Comparison of ENCODE assay signal across 21 cellular contexts in the genomic region with DNA sequence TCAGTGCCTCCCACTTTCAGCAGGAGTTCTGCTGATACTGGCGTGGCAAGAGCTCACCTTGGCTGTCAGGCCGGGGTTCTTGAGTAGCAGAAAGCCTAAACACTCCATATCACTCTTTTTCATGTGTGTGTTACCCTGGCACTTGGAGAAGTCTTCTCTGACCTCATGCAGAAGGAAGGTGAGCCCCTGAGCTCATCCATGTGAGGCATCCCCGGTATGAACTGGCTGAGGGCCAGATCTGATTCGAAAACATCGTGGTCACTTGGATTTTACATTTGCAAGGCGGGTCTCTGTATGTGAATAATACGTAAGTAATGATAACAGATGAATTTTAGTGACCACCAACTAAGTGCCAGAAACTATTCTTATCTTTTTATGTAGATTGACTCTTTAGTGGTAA.
DNase-seq lines count a peak whose midpoint lies in the region; ATAC-seq, FAIRE-seq and TF ChIP-seq lines count a peak whose summit lies in the region.
"Had no signal": no experiment of that assay in that cellular context is flagged by ENCODE, and none has a peak within 500 bp of the region (broad histone marks: within the 10 kb centered on the region; RNA-seq: fewer than 3 reads in every experiment).

No MANE protein-coding gene starts in this region.

- no peaks in the 10 kb centered on the region for H3K9me3 Mint-ChIP-seq in stimulated activated naive B cell treated with anti-CD40 and anti-IgM and Interleukin-4, amounts not matched to agents 10 μg/mL and 1 μg/mL and 100 μg/mL, for 72 hours
- H3K9me3 Mint-ChIP-seq: activated T-helper 2 cell treated with anti-CD3 and anti-CD28 coated beads, Interferon-gamma antibody, Interleukin-2, Interleukin-4, amounts not matched to agents 10 μg/mL and 5 μg/mL and 100 μg/mL, durations not matched to agents 14 hours and 24 hours and 36 hours; CD14-positive monocyte; effector memory CD8-positive, alpha-beta T cell; natural killer cell treated with Interleukin-12 subunit alpha and Interleukin-12 subunit beta and Interleukin-15 and Interleukin-18, amount 100 ng/mL, for 72 hours; stimulated activated effector memory CD8-positive, alpha-beta T cell treated with anti-CD3 and anti-CD28 coated beads, Interleukin-12 subunit alpha, Interleukin-12 subunit beta, amount 100 ng/mL, for 72 hours had no signal

- FAIRE-seq in GM12892 (lab: Jason Lieb, UNC), result no peak

- H3K36me3 Mint-ChIP-seq in stimulated activated naive B cell treated with anti-CD40 and anti-IgM and Interleukin-4, amounts not matched to agents 10 μg/mL and 1 μg/mL and 100 μg/mL, for 72 hours, result no peaks in the 10 kb centered on the region
- H3K36me3 Mint-ChIP-seq: CD14-positive monocyte; natural killer cell treated with Interleukin-12 subunit alpha and Interleukin-12 subunit beta and Interleukin-15 and Interleukin-18, amount 100 ng/mL, for 72 hours; stimulated activated effector memory CD8-positive, alpha-beta T cell treated with anti-CD3 and anti-CD28 coated beads, Interleukin-12 subunit alpha, Interleukin-12 subunit beta, amount 100 ng/mL, for 72 hours had no signal

- H3K27ac Mint-ChIP-seq in stimulated activated naive B cell treated with anti-CD40 and anti-IgM and Interleukin-4, amounts not matched to agents 10 μg/mL and 1 μg/mL and 100 μg/mL, for 72 hours, result no peak overlapping the region
- H3K27ac Mint-ChIP-seq: activated T-helper 2 cell treated with anti-CD3 and anti-CD28 coated beads, Interferon-gamma antibody, Interleukin-2, Interleukin-4, amounts not matched to agents 10 μg/mL and 5 μg/mL and 100 μg/mL, durations not matched to agents 14 hours and 24 hours and 36 hours; CD14-positive monocyte; effector memory CD8-positive, alpha-beta T cell; natural killer cell treated with Interleukin-12 subunit alpha and Interleukin-12 subunit beta and Interleukin-15 and Interleukin-18, amount 100 ng/mL, for 72 hours; stimulated activated effector memory CD8-positive, alpha-beta T cell treated with anti-CD3 and anti-CD28 coated beads, Interleukin-12 subunit alpha, Interleukin-12 subunit beta, amount 100 ng/mL, for 72 hours had no signal

- DNase-seq in Caki2 (ENCODE audit: low read depth) (peak; percentile 26), LoVo (ENCODE audit: low spot score) (peak; percentile 40), astrocyte of the hippocampus (ENCODE audit: low read depth, low spot score) (peak; percentile 86), lung microvascular endothelial cell (ENCODE audit: low read depth in 2 of 2) (peak; percentile 41 to 80), GM12892 (ENCODE audit: insufficient read length) (no peak)
- no peak for DNase-seq in stimulated activated naive B cell treated with anti-CD40 and anti-IgM and Interleukin-4, amounts not matched to agents 10 μg/mL and 1 μg/mL and 100 μg/mL, for 72 hours
- DNase-seq in effector CD8-positive, alpha-beta T cell (lab: John Stamatoyannopoulos, UW), result no peak
- DNase-seq: activated CD4-positive, alpha-beta T cell treated with anti-CD3 and anti-CD28 coated beads, Interleukin-2, amount 50 U/mL, for 4 hours; body of pancreas; effector memory CD8-positive, alpha-beta T cell; GOT3; left colon; NCI-H1092 treated with DMSO at 0.1 percent for 48 hours; right cardiac atrium; stimulated activated CD4-positive, alpha-beta T cell treated with anti-CD3 and anti-CD28 coated beads, Interleukin-4, amount 100 ng/mL, for 24 hours; uterus had no signal

- in situ Hi-C loops in Caki2 (cut with HindIII; ENCODE audit: low pct_unique_long_range_greater_than_20kb, low sequenced_read_pairs), result no loop called here

- no peaks in the 10 kb centered on the region for H3K4me1 Mint-ChIP-seq in stimulated activated naive B cell treated with anti-CD40 and anti-IgM and Interleukin-4, amounts not matched to agents 10 μg/mL and 1 μg/mL and 100 μg/mL, for 72 hours
- H3K4me1 Mint-ChIP-seq: CD14-positive monocyte; stimulated activated effector memory CD8-positive, alpha-beta T cell treated with anti-CD3 and anti-CD28 coated beads, Interleukin-12 subunit alpha, Interleukin-12 subunit beta, amount 100 ng/mL, for 72 hours had no signal

- ATAC-seq in stimulated activated naive B cell treated with anti-CD40 and anti-IgM and Interleukin-4, amounts not matched to agents 10 μg/mL and 1 μg/mL and 100 μg/mL, for 72 hours (replicated peaks), result no peak
- ATAC-seq in HG02852 (IDR thresholded peaks at IDR 0.05; ENCODE audit: unreplicated experiment), result no peak
- ATAC-seq: body of pancreas; effector memory CD8-positive, alpha-beta T cell; left colon; right cardiac atrium; stimulated activated effector memory CD8-positive, alpha-beta T cell treated with anti-CD3 and anti-CD28 coated beads, Interleukin-12 subunit alpha, Interleukin-12 subunit beta, amount 100 ng/mL, for 72 hours had no signal

- peaks cover 4 to 5% of the 10 kb centered on the region in 2 donors for H3K27me3 Mint-ChIP-seq in stimulated activated naive B cell treated with anti-CD40 and anti-IgM and Interleukin-4, amounts not matched to agents 10 μg/mL and 1 μg/mL and 100 μg/mL, for 72 hours

- no peak for TF ChIP-seq POLR2A in GM12892 (IDR thresholded peaks at IDR 0.05; ENCODE audit: low read depth, low read length)

- no peak overlapping the region for H3K4me3 Mint-ChIP-seq in stimulated activated naive B cell treated with anti-CD40 and anti-IgM and Interleukin-4, amounts not matched to agents 10 μg/mL and 1 μg/mL and 100 μg/mL, for 72 hours
- H3K4me3 Mint-ChIP-seq: CD14-positive monocyte; effector memory CD8-positive, alpha-beta T cell; natural killer cell treated with Interleukin-12 subunit alpha and Interleukin-12 subunit beta and Interleukin-15 and Interleukin-18, amount 100 ng/mL, for 72 hours; stimulated activated effector memory CD8-positive, alpha-beta T cell treated with anti-CD3 and anti-CD28 coated beads, Interleukin-12 subunit alpha, Interleukin-12 subunit beta, amount 100 ng/mL, for 72 hours had no signal

Comparison
In these comparisons a context has a peak if more than half of its experiments do, and no peak if none do; other contexts are left out.
1. DNase-seq: peak in Caki2 (single experiment), LoVo (single experiment), astrocyte of the hippocampus (single experiment) and lung microvascular endothelial cell (2 of 2); none in stimulated activated naive B cell treated with anti-CD40 and anti-IgM and Interleukin-4, amounts not matched to agents 10 μg/mL and 1 μg/mL and 100 μg/mL, for 72 hours (single experiment), GM12892 (single experiment) and effector CD8-positive, alpha-beta T cell (single experiment).